ENCODE assay signal across 1 cellular context in the genomic region with DNA sequence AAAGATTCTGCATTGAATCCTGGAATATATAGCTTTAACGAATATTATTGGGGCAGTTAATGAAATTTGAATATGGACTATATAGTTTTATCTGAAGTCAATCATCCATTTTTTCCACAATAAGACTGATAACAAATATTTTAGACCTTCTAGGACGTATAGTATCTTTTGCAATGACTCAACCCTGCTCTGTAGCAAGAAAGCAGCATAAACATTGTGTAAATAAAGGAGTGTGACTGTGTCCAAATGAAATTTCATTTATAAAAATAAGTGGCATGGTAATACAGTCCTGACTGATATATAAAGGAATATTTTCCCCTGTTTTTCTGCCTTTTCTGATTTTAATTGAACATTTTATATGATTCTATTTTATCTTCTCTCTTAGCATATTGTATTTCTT.
TF ChIP-seq lines count a peak whose summit lies in the region.

No MANE protein-coding gene starts in this region.

TF ChIP-seq in IMR-90, 13 proteins besides CTCF, POLR2A, EP300 and RAD21 (continued from another document):
- TF ChIP-seq, protein P1, sequence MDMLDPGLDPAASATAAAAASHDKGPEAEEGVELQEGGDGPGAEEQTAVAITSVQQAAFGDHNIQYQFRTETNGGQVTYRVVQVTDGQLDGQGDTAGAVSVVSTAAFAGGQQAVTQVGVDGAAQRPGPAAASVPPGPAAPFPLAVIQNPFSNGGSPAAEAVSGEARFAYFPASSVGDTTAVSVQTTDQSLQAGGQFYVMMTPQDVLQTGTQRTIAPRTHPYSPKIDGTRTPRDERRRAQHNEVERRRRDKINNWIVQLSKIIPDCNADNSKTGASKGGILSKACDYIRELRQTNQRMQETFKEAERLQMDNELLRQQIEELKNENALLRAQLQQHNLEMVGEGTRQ (IDR thresholded peaks at IDR 0.05; ENCODE audit: low read depth, low read length), result no peak
